ENCODE assay signal across 9 cellular contexts in the genomic region with DNA sequence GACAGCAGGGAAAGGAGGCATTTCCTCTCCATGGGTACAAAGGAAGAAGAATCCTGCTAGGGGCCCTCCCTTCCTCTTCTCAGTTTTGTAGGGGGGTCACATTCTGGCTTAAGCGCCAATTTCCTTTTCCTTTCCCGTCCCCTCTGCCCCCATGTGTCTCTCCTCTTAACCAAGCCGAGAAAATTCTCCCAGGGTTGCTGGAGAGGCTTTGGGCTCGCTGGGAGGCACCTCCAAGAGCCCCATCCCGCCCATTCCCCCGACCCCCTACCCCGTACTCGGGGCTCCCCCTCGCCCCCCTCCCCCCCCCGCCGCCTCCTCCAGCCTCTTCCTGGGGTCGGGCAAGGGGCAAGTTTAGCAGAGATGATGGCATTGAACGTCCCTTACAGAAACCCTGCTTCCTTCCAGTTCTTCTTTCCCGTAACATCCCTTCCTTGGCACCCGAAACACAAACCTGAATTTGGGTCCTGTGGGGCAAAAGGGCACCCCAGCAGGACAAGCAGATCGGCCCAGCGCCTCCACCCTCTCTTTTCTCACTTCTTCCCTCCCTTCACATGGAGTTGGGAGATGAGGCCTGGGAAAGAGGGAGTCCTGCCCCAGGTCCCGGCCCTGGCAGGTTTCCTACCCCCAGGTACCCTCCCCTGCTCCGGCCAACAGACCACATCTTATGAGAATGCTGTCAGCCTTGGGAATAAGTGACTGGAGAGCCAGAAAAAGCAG. TPM values are rescaled to one million over a fixed set of nuclear protein-coding genes. Genes with fewer than 3 reads are reported as not detected.
DNase-seq lines count a peak whose midpoint lies in the region; ATAC-seq and TF ChIP-seq lines count a peak whose summit lies in the region.
"Had no signal": no experiment of that assay in that cellular context is flagged by ENCODE, and none has a peak within 500 bp of the region (broad histone marks: within the 10 kb centered on the region; RNA-seq: fewer than 3 reads in every experiment).

No MANE protein-coding gene starts in this region.

- H3K27me3 ChIP-seq in iPS DF 6.9 (ENCODE audit: control insufficient read depth, insufficient read depth, low read length): no peaks in the 10 kb centered on the region
- peaks cover 0 to 72% (median 2%) of the 10 kb centered on the region in 7 donors for H3K27me3 ChIP-seq in spleen (replicated peaks in 1 of 7)

- peaks cover 55% of the 10 kb centered on the region for H3K4me1 Mint-ChIP-seq in HFFc6 (ENCODE audit: low read depth)
- peaks cover 27% of the 10 kb centered on the region for H3K4me1 Mint-ChIP-seq in activated T-helper 1 cell treated with anti-CD3 and anti-CD28 coated beads, Interleukin-12 subunit alpha, Interleukin-12 subunit beta, Interleukin-2, Interleukin-4 antibody, amounts not matched to agents 30 ng/mL and 10 ng/mL and 1 ng/mL, durations not matched to agents 14 hours and 24 hours and 36 hours (ENCODE audit: low read depth)

- H3K27ac Mint-ChIP-seq in HFFc6: peak overlapping the region; percentile 88
- H3K27ac Mint-ChIP-seq in activated T-helper 1 cell treated with anti-CD3 and anti-CD28 coated beads, Interleukin-12 subunit alpha, Interleukin-12 subunit beta, Interleukin-2, Interleukin-4 antibody, amounts not matched to agents 30 ng/mL and 10 ng/mL and 1 ng/mL, durations not matched to agents 14 hours and 24 hours and 36 hours: peak overlapping the region; percentile 90

- no CpG with 5 or more reads among the region's 19 CpGs for WGBS in iPS DF 6.9 (ENCODE audit: insufficient coverage, insufficient read length)
- WGBS in spleen, 5 donors: 19 to 29% (median 22%) methylated on average over 18 to 19 of the region's 19 CpGs

- H3K4me3 Mint-ChIP-seq in HFFc6: peak overlapping the region; percentile 45
- H3K4me3 Mint-ChIP-seq in activated T-helper 1 cell treated with anti-CD3 and anti-CD28 coated beads, Interleukin-12 subunit alpha, Interleukin-12 subunit beta, Interleukin-2, Interleukin-4 antibody, amounts not matched to agents 30 ng/mL and 10 ng/mL and 1 ng/mL, durations not matched to agents 14 hours and 24 hours and 36 hours: no peak overlapping the region

- TF ChIP-seq CTCF in HFFc6 (IDR thresholded peaks at IDR 0.05): no peak
- TF ChIP-seq CTCF in spleen (IDR thresholded peaks at IDR 0.05 in 8 of 11, conservative IDR thresholded peaks at IDR 0.05 in 3 of 11): no peak
- no peak for TF ChIP-seq CTCF in omental fat pad (IDR thresholded peaks at IDR 0.05)
- no peak for TF ChIP-seq CTCF in mucosa of descending colon (IDR thresholded peaks at IDR 0.05)

- peak overlapping the region; percentile 87 for H3K27ac ChIP-seq in iPS DF 6.9 (ENCODE audit: low read length)
- H3K27ac ChIP-seq in spleen: peak overlapping the region; percentile 55 to 99 (median 84)

- intact Hi-C loops in activated T-helper 1 cell treated with anti-CD3 and anti-CD28 coated beads, Interleukin-12 subunit alpha, Interleukin-12 subunit beta, Interleukin-2, Interleukin-4 antibody, amounts not matched to agents 30 ng/mL and 10 ng/mL and 1 ng/mL, durations not matched to agents 14 hours and 24 hours and 36 hours (cut with micrococcal nuclease): loop anchor here (1.0 to 5.0 kb wide), 4 partner anchors 11 to 143 kb away; no protein-coding TSS in a partner anchor
- intact Hi-C loops in spleen (cut with DNase I; ENCODE audit: low total_unique reads): no loop called here
- intact Hi-C loops in mucosa of descending colon (cut with DNase I, micrococcal nuclease): no loop called here

- ATAC-seq in omental fat pad (ENCODE audit: low FRiP score) (no peak), GM21381 (IDR thresholded peaks at IDR 0.05; ENCODE audit: unreplicated experiment) (no peak), mucosa of descending colon (no peak)

- peaks cover 24% of the 10 kb centered on the region for H3K4me1 ChIP-seq in iPS DF 6.9 (ENCODE audit: control insufficient read depth, insufficient read depth, low read length)
- H3K4me1 ChIP-seq in spleen: peaks cover 49 to 75% (median 74%) of the 10 kb centered on the region in 6 donors
- peaks cover 17% of the 10 kb centered on the region for H3K4me1 ChIP-seq in mucosa of descending colon (ENCODE audit: low read depth)

- peaks cover 13% of the 10 kb centered on the region; the same call in 1 of the 2 replicates for H3K36me3 Mint-ChIP-seq in HFFc6 (ENCODE audit: low read depth)
- H3K36me3 Mint-ChIP-seq in activated T-helper 1 cell treated with anti-CD3 and anti-CD28 coated beads, Interleukin-12 subunit alpha, Interleukin-12 subunit beta, Interleukin-2, Interleukin-4 antibody, amounts not matched to agents 30 ng/mL and 10 ng/mL and 1 ng/mL, durations not matched to agents 14 hours and 24 hours and 36 hours (ENCODE audit: low read depth): peaks cover 19% of the 10 kb centered on the region

- H3K4me3 ChIP-seq in iPS DF 6.9 (ENCODE audit: low read length) (no peak overlapping the region), spleen (peak overlapping the region in 1 of 8 donors; percentile 2), mucosa of descending colon (no peak overlapping the region)

- no peaks in the 10 kb centered on the region; the same call in 1 of the 2 replicates for H3K27me3 Mint-ChIP-seq in HFFc6 (ENCODE audit: insufficient read depth)
- H3K27me3 Mint-ChIP-seq in activated T-helper 1 cell treated with anti-CD3 and anti-CD28 coated beads, Interleukin-12 subunit alpha, Interleukin-12 subunit beta, Interleukin-2, Interleukin-4 antibody, amounts not matched to agents 30 ng/mL and 10 ng/mL and 1 ng/mL, durations not matched to agents 14 hours and 24 hours and 36 hours (ENCODE audit: insufficient read depth): no peaks in the 10 kb centered on the region

- H3K36me3 ChIP-seq in iPS DF 6.9 (ENCODE audit: control insufficient read depth, insufficient read depth, low read length) (peaks cover 9% of the 10 kb centered on the region), spleen (peaks cover 0 to 32% (median 19%) of the 10 kb centered on the region in 6 donors), mucosa of descending colon (ENCODE audit: low read depth) (no peaks in the 10 kb centered on the region)

- no peak for TF ChIP-seq POLR2A in spleen (IDR thresholded peaks at IDR 0.05)

- H3K9me3 ChIP-seq in iPS DF 6.9 (ENCODE audit: control insufficient read depth, insufficient read depth, low read length) (no peaks in the 10 kb centered on the region), spleen (no peaks in the 10 kb centered on the region), mucosa of descending colon (no peaks in the 10 kb centered on the region)

- no peaks in the 10 kb centered on the region for H3K9me3 Mint-ChIP-seq in HFFc6
- H3K9me3 Mint-ChIP-seq in activated T-helper 1 cell treated with anti-CD3 and anti-CD28 coated beads, Interleukin-12 subunit alpha, Interleukin-12 subunit beta, Interleukin-2, Interleukin-4 antibody, amounts not matched to agents 30 ng/mL and 10 ng/mL and 1 ng/mL, durations not matched to agents 14 hours and 24 hours and 36 hours: no peaks in the 10 kb centered on the region

- DNase-seq in HFFc6 (no peak), iPS DF 6.9 (ENCODE audit: low read depth, low spot score) (no peak), spleen (peak; percentile 70), T-helper 9 cell (no peak), omental fat pad (ENCODE audit: low spot score) (no peak), mucosa of descending colon (no peak)
- DNase-seq in activated T-helper 1 cell treated with anti-CD3 and anti-CD28 coated beads, Interleukin-12 subunit alpha, Interleukin-12 subunit beta, Interleukin-2, Interleukin-4 antibody, amounts not matched to agents 30 ng/mL and 10 ng/mL and 1 ng/mL, durations not matched to agents 14 hours and 24 hours and 36 hours (ENCODE audit: low spot score): no peak

RNA-seq across cellular contexts. Expression of gene PLEKHG6, which starts 13.7 kb away (rescaled TPM):
- not detected for total RNA-seq in HFFc6 (2021; fragmentation: NEBNext Ultra II Directional; extraction: Animal tissue kit (Norgen Biotek cat#: 25700))
- total RNA-seq in activated T-helper 1 cell treated with anti-CD3 and anti-CD28 coated beads, Interleukin-12 subunit alpha, Interleukin-12 subunit beta, Interleukin-2, Interleukin-4 antibody, amounts not matched to agents 30 ng/mL and 10 ng/mL and 1 ng/mL, durations not matched to agents 14 hours and 24 hours and 36 hours: not detected in 2 replicates
- 1 to 10 TPM in 1 of 7 donors, under 1 TPM in 2, not detected in 4; 0.19 to 1.2 (median 0.74) TPM for total RNA-seq in spleen
- polyA plus RNA-seq in spleen: under 1 TPM; 0.10 to 0.12 (median 0.11) TPM
- total RNA-seq in omental fat pad: 10 to 100 TPM; 10.1 to 77.1 (median 13.8) TPM
- total RNA-seq in mucosa of descending colon: 100 to 1,000 TPM in 2 of 3 donors, 10 to 100 TPM in 1; 90.4 to 190 (median 128) TPM
- total RNA-seq: NCI-H460 had no signal

RNA-seq across cellular contexts. Expression of gene TNFRSF1A, which starts 17.7 kb away (rescaled TPM):
- total RNA-seq in HFFc6 (2021; fragmentation: NEBNext Ultra II Directional; extraction: Animal tissue kit (Norgen Biotek cat#: 25700)): 100 to 1,000 TPM; 105 to 122 (median 112) TPM
- total RNA-seq in activated T-helper 1 cell treated with anti-CD3 and anti-CD28 coated beads, Interleukin-12 subunit alpha, Interleukin-12 subunit beta, Interleukin-2, Interleukin-4 antibody, amounts not matched to agents 30 ng/mL and 10 ng/mL and 1 ng/mL, durations not matched to agents 14 hours and 24 hours and 36 hours: 51.4 and 55.9 TPM in 2 replicates
- total RNA-seq in spleen (100 to 1,000 TPM; 153 to 578 (median 224) TPM), omental fat pad (100 to 1,000 TPM; 279 to 689 (median 317) TPM), mucosa of descending colon (100 to 1,000 TPM; 166 to 237 (median 211) TPM)
- polyA plus RNA-seq in spleen: 10 to 100 TPM; 22.5 to 40.6 (median 22.8) TPM

RNA-seq across cellular contexts. Expression of gene SCNN1A, which starts 51.2 kb away (rescaled TPM):
- under 1 TPM in 1 of 6 experiments, not detected in 5; 0.18 TPM for total RNA-seq in HFFc6 (2021; fragmentation: NEBNext Ultra II Directional; extraction: Animal tissue kit (Norgen Biotek cat#: 25700))
- total RNA-seq in activated T-helper 1 cell treated with anti-CD3 and anti-CD28 coated beads, Interleukin-12 subunit alpha, Interleukin-12 subunit beta, Interleukin-2, Interleukin-4 antibody, amounts not matched to agents 30 ng/mL and 10 ng/mL and 1 ng/mL, durations not matched to agents 14 hours and 24 hours and 36 hours: 0.05 and 0.32 TPM in 2 replicates
- total RNA-seq in spleen (1 to 10 TPM in 6 of 7 donors, under 1 TPM in 1; 0.84 to 8.6 (median 2.0) TPM), omental fat pad (10 to 100 TPM in 3 of 4 donors, 1 to 10 TPM in 1; 1.9 to 29.0 (median 15.7) TPM), mucosa of descending colon (100 to 1,000 TPM; 130 to 402 (median 386) TPM)
- under 1 TPM; 0.17 to 0.22 (median 0.18) TPM for polyA plus RNA-seq in spleen

RNA-seq across cellular contexts. Expression of gene LTBR, which starts 59.8 kb away (rescaled TPM):
- 100 to 1,000 TPM in 3 of 6 experiments, 10 to 100 TPM in 3; 91.5 to 124 (median 106) TPM for total RNA-seq in HFFc6 (2021; fragmentation: NEBNext Ultra II Directional; extraction: Animal tissue kit (Norgen Biotek cat#: 25700))
- 0.64 and 1.3 TPM in 2 replicates for total RNA-seq in activated T-helper 1 cell treated with anti-CD3 and anti-CD28 coated beads, Interleukin-12 subunit alpha, Interleukin-12 subunit beta, Interleukin-2, Interleukin-4 antibody, amounts not matched to agents 30 ng/mL and 10 ng/mL and 1 ng/mL, durations not matched to agents 14 hours and 24 hours and 36 hours
- 100 to 1,000 TPM in 3 of 7 donors, 10 to 100 TPM in 4; 49.0 to 155 (median 87.8) TPM for total RNA-seq in spleen
- 10 to 100 TPM; 14.4 to 29.2 (median 15.7) TPM for polyA plus RNA-seq in spleen
- total RNA-seq in omental fat pad: 100 to 1,000 TPM in 3 of 4 donors, 10 to 100 TPM in 1; 99.9 to 171 (median 142) TPM
- 100 to 1,000 TPM; 114 to 142 (median 135) TPM for total RNA-seq in mucosa of descending colon

Comparison
In these comparisons a context has a peak if more than half of its experiments do, and no peak if none do; other contexts are left out.
1. RNA of gene PLEKHG6, which starts 13.7 kb away (total RNA-seq): 90.4 to 190 TPM in mucosa of descending colon and 10.1 to 77.1 TPM in omental fat pad; not detected in HFFc6, not detected in activated T-helper 1 cell treated with anti-CD3 and anti-CD28 coated beads, Interleukin-12 subunit alpha, Interleukin-12 subunit beta, Interleukin-2, Interleukin-4 antibody, amounts not matched to agents 30 ng/mL and 10 ng/mL and 1 ng/mL, durations not matched to agents 14 hours and 24 hours and 36 hours and 0.19 to 1.2 TPM in spleen; every median in the first group is over 4 times any median in the second.
2. RNA of gene SCNN1A, which starts 51.2 kb away (total RNA-seq): 130 to 402 TPM in mucosa of descending colon; 1.9 to 29.0 TPM in omental fat pad, 0.84 to 8.6 TPM in spleen, 0.18 TPM in HFFc6 and 0.05 to 0.32 TPM in activated T-helper 1 cell treated with anti-CD3 and anti-CD28 coated beads, Interleukin-12 subunit alpha, Interleukin-12 subunit beta, Interleukin-2, Interleukin-4 antibody, amounts not matched to agents 30 ng/mL and 10 ng/mL and 1 ng/mL, durations not matched to agents 14 hours and 24 hours and 36 hours; every median in the first group is over 4 times any median in the second.